ENCODE assay signal across 14 cellular contexts in genomic region chr12:108446766-108447165, GRCh38.
A peak's percentile ranks its signal among the peaks of the same experiment; 100 is the strongest.
DNase-seq lines count a peak whose midpoint lies in the region; ATAC-seq and TF ChIP-seq lines count a peak whose summit lies in the region.
"Had no signal": no experiment of that assay in that cellular context is flagged by ENCODE, and none has a peak within 500 bp of the region (broad histone marks: within the 10 kb centered on the region; RNA-seq: fewer than 3 reads in every experiment).

No MANE protein-coding gene starts in this region.

- TF ChIP-seq CTCF in brain (conservative IDR thresholded peaks at IDR 0.05), result no peak
- TF ChIP-seq CTCF in sigmoid colon (IDR thresholded peaks at IDR 0.05), result no peak

- intact Hi-C loops in left cardiac atrium (cut with DNase I) (no loop called here), sigmoid colon (cut with DNase I) (loop anchor here (5.0 kb wide), 1 partner anchor 99 kb away; no protein-coding TSS in a partner anchor)

- TF ChIP-seq POLR2A in sigmoid colon (IDR thresholded peaks at IDR 0.05), result no peak

- H3K4me3 Mint-ChIP-seq in brain, result no peak overlapping the region
- H3K4me3 Mint-ChIP-seq: activated T-cell treated with anti-CD3 and anti-CD28 coated beads, Interleukin-2, amount 50 U/mL, for 4 hours had no signal

- H3K4me1 Mint-ChIP-seq in brain, result peaks cover 40% of the 10 kb centered on the region

- H3K4me1 ChIP-seq in sigmoid colon, result no peaks in the 10 kb centered on the region

- H3K36me3 ChIP-seq in sigmoid colon, result no peaks in the 10 kb centered on the region

- peak overlapping the region in 3 of 5 experiments; percentile 21 to 44 (median 43) for H3K27ac Mint-ChIP-seq in brain

- H3K27me3 ChIP-seq in sigmoid colon, result peaks cover 0 to 4% (median 0%) of the 10 kb centered on the region in 3 donors

- peaks cover 20% of the 10 kb centered on the region for H3K27me3 Mint-ChIP-seq in brain

- peak in 1 of 2 donors; percentile 41 for ATAC-seq in left cardiac atrium
- no peak for ATAC-seq in GM18502 (IDR thresholded peaks at IDR 0.05; ENCODE audit: poor library complexity, unreplicated experiment)
- no peak for ATAC-seq in GM18907 (IDR thresholded peaks at IDR 0.05; ENCODE audit: unreplicated experiment)
- ATAC-seq: activated T-cell treated with anti-CD3 and anti-CD28 coated beads, Interleukin-2, amount 50 U/mL, for 4 hours had no signal

- peaks cover 0 to 3% (median 0%) of the 10 kb centered on the region in 5 experiments for H3K9me3 Mint-ChIP-seq in brain
- H3K9me3 Mint-ChIP-seq: activated T-cell treated with anti-CD3 and anti-CD28 coated beads, Interleukin-2, amount 50 U/mL, for 4 hours had no signal

- no peak for TF ChIP-seq EP300 in sigmoid colon (IDR thresholded peaks at IDR 0.05)

- peak; percentile 43 for DNase-seq in G401 (ENCODE audit: low spot score)
- DNase-seq in left cardiac atrium, result peak; percentile 26
- DNase-seq in sigmoid colon, result peak; percentile 82
- DNase-seq in NCI-H1092 (lab: John Stamatoyannopoulos, UW), result no peak
- DNase-seq in GM19238 (ENCODE audit: insufficient read length, low spot score), result no peak
- DNase-seq: activated CD4-positive, CD25-positive, alpha-beta regulatory T cell treated with anti-CD3 and anti-CD28 coated beads, Interleukin-2, amount 50 U/mL, for 72 hours; activated T-cell treated with anti-CD3 and anti-CD28 coated beads, Interleukin-2, amount 50 U/mL, for 4 hours; NCI-H1048; NCI-H2227 treated with DMSO at 0.1 percent for 48 hours; T-helper 1 cell had no signal

- in situ Hi-C loops in G401 (cut with HindIII; ENCODE audit: low sequenced_read_pairs), result no loop called here

- H3K36me3 Mint-ChIP-seq in brain, result no peaks in the 10 kb centered on the region

- 44 to 58% methylated on average over 5 of the region's 5 CpGs for WGBS in sigmoid colon, 2 donors

- no peak overlapping the region for H3K4me3 ChIP-seq in sigmoid colon

- H3K9me3 ChIP-seq in sigmoid colon, result no peaks in the 10 kb centered on the region

- H3K27ac ChIP-seq in sigmoid colon, result peak overlapping the region in 3 of 4 donors; percentile 12 to 56 (median 22)
- H3K27ac ChIP-seq: C4-2B had no signal

Comparison
In these comparisons a context has a peak if more than half of its experiments do, and no peak if none do; other contexts are left out.
1. DNase-seq: peak in G401 (single experiment), left cardiac atrium (single experiment) and sigmoid colon (single experiment); none in NCI-H1092 (single experiment) and GM19238 (single experiment).